Comparison of ENCODE assay signal across 21 cellular contexts in the genomic region with DNA sequence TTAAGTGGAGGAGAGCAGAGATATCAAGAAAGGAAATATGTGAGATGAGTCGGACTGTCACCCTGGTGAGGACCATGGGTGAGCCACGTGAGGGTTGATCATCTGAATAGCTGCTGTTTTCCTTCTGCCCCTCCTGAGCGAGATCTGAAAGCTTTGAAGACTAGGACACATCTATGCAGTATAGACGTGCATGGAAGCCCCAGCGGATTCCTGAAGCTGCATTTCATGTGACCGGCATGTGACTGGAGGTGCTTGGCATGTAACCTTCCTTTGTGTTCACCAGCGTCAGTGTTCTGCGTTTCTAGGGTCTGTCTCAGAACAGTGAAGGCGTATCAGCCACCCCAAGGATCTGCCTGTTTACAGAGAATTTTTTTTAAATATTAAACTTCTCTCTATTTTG.
"Had no signal": no experiment of that assay in that cellular context is flagged by ENCODE, and none has a peak within 500 bp of the region (broad histone marks: within the 10 kb centered on the region; RNA-seq: fewer than 3 reads in every experiment).

No MANE protein-coding gene starts in this region.

- H3K27ac ChIP-seq: esophagus squamous epithelium, thyroid gland had no signal

- H3K4me1 ChIP-seq: esophagus squamous epithelium had no signal

- H3K9me3 ChIP-seq: esophagus squamous epithelium, thyroid gland had no signal

- H3K36me3 ChIP-seq: esophagus squamous epithelium, thyroid gland had no signal

- H3K9me3 Mint-ChIP-seq: activated CD4-positive, alpha-beta T cell treated with anti-CD3 and anti-CD28 coated beads, Interleukin-2, amount 10 ng/mL, durations not matched to agents 7 days and 5 days; activated naive CD8-positive, alpha-beta T cell treated with anti-CD3 and anti-CD28 coated beads, Interleukin-2, amount 50 U/mL, for 24 hours; activated T-cell treated with anti-CD3 and anti-CD28 coated beads, Interleukin-2, amount 50 U/mL, for 24 hours; activated T-helper 2 cell treated with anti-CD3 and anti-CD28 coated beads, Interferon-gamma antibody, Interleukin-2, Interleukin-4, amounts not matched to agents 10 μg/mL and 5 μg/mL and 100 μg/mL, durations not matched to agents 14 hours and 24 hours and 36 hours had no signal

- H3K4me3 ChIP-seq: esophagus squamous epithelium, thyroid gland had no signal

- DNase-seq: activated CD4-positive, alpha-beta T cell treated with anti-CD3 and anti-CD28 coated beads, Interleukin-2, amount 10 ng/mL, durations not matched to agents 7 days and 5 days; activated CD8-positive, alpha-beta T cell treated with anti-CD3 and anti-CD28 coated beads, Interleukin-2, amount 10 ng/mL, durations not matched to agents 7 days and 5 days; activated naive CD4-positive, alpha-beta T cell treated with Interleukin-2 at 50 U/mL for 16 hours; activated naive CD8-positive, alpha-beta T cell treated with anti-CD3 and anti-CD28 coated beads, Interleukin-2, amount 50 U/mL, for 24 hours; activated T-cell treated with anti-CD3 and anti-CD28 coated beads, Interleukin-2, amount 50 U/mL, for 24 hours; aorta; effector CD8-positive, alpha-beta T cell; esophagus squamous epithelium; hypothalamus; islet precursor cell; mammary epithelial cell; stimulated activated CD4-positive, alpha-beta T cell treated with anti-CD3 and anti-CD28 coated beads, Interleukin-12 subunit alpha, Interleukin-12 subunit beta, amount 100 ng/mL, for 4 hours; stimulated activated CD4-positive, alpha-beta T cell treated with anti-CD3 and anti-CD28 coated beads, Interleukin-1b, Interleukin-23, amount 100 ng/mL, for 48 hours; stimulated activated naive CD4-positive, alpha-beta T cell treated with Interleukin-2 at 50 U/mL for 16 hours; T-helper 1 cell; T1000; thyroid gland had no signal

- ATAC-seq: activated CD4-positive, CD25-positive, alpha-beta regulatory T cell treated with anti-CD3 and anti-CD28 coated beads, Interleukin-2, amount 50 U/mL, for 24 hours; activated CD8-positive, alpha-beta T cell treated with anti-CD3 and anti-CD28 coated beads, Interleukin-2, amount 10 ng/mL, durations not matched to agents 7 days and 5 days; activated naive CD8-positive, alpha-beta T cell treated with anti-CD3 and anti-CD28 coated beads, Interleukin-2, amount 50 U/mL, for 24 hours; left lobe of liver had no signal

- H3K27me3 ChIP-seq: esophagus squamous epithelium, thyroid gland had no signal

- H3K27me3 Mint-ChIP-seq: activated CD4-positive, alpha-beta T cell treated with anti-CD3 and anti-CD28 coated beads, Interleukin-2, amount 10 ng/mL, durations not matched to agents 7 days and 5 days; activated naive CD8-positive, alpha-beta T cell treated with anti-CD3 and anti-CD28 coated beads, Interleukin-2, amount 50 U/mL, for 24 hours; activated T-cell treated with anti-CD3 and anti-CD28 coated beads, Interleukin-2, amount 50 U/mL, for 24 hours had no signal

- H3K4me3 Mint-ChIP-seq: activated CD4-positive, alpha-beta T cell treated with anti-CD3 and anti-CD28 coated beads, Interleukin-2, amount 10 ng/mL, durations not matched to agents 7 days and 5 days; activated CD8-positive, alpha-beta T cell treated with anti-CD3 and anti-CD28 coated beads, Interleukin-2, amount 10 ng/mL, durations not matched to agents 7 days and 5 days; activated naive CD8-positive, alpha-beta T cell treated with anti-CD3 and anti-CD28 coated beads, Interleukin-2, amount 50 U/mL, for 24 hours; activated T-cell treated with anti-CD3 and anti-CD28 coated beads, Interleukin-2, amount 50 U/mL, for 24 hours; neural crest cell had no signal

- H3K27ac Mint-ChIP-seq: activated CD4-positive, alpha-beta T cell treated with anti-CD3 and anti-CD28 coated beads, Interleukin-2, amount 10 ng/mL, durations not matched to agents 7 days and 5 days; activated CD8-positive, alpha-beta T cell treated with anti-CD3 and anti-CD28 coated beads, Interleukin-2, amount 10 ng/mL, durations not matched to agents 7 days and 5 days; activated naive CD8-positive, alpha-beta T cell treated with anti-CD3 and anti-CD28 coated beads, Interleukin-2, amount 50 U/mL, for 24 hours; activated T-cell treated with anti-CD3 and anti-CD28 coated beads, Interleukin-2, amount 50 U/mL, for 24 hours; activated T-helper 2 cell treated with anti-CD3 and anti-CD28 coated beads, Interferon-gamma antibody, Interleukin-2, Interleukin-4, amounts not matched to agents 10 μg/mL and 5 μg/mL and 100 μg/mL, durations not matched to agents 14 hours and 24 hours and 36 hours had no signal
